Comparison of ENCODE assay signal across 8 cellular contexts in genomic region chr12:104695453-104696148, GRCh38.
DNase-seq lines count a peak whose midpoint lies in the region; ATAC-seq and TF ChIP-seq lines count a peak whose summit lies in the region.

No MANE protein-coding gene starts in this region.

- H3K27me3 ChIP-seq in adipocyte (replicated peaks; ENCODE audit: control insufficient read depth, insufficient read depth, low read length) = no peaks in the 10 kb centered on the region
- no peaks in the 10 kb centered on the region for H3K27me3 ChIP-seq in skeletal muscle satellite cell (ENCODE audit: control insufficient read depth, insufficient read depth, low read length)
- no peaks in the 10 kb centered on the region for H3K27me3 ChIP-seq in tibial nerve
- H3K27me3 ChIP-seq in PC-3 (ENCODE audit: low read length) = no peaks in the 10 kb centered on the region

- H3K79me2 ChIP-seq in PC-3 (ENCODE audit: low read length) = no peaks in the 10 kb centered on the region

- H4K20me1 ChIP-seq in PC-3 (ENCODE audit: low read length) = no peaks in the 10 kb centered on the region

- peak; percentile 54 for ATAC-seq in GM18868 (IDR thresholded peaks at IDR 0.05; ENCODE audit: unreplicated experiment)
- ATAC-seq in HG03432 (IDR thresholded peaks at IDR 0.05; ENCODE audit: unreplicated experiment) = peak; percentile 46
- ATAC-seq in PC-3 = no peak

- TF ChIP-seq EP300 in tibial nerve (IDR thresholded peaks at IDR 0.05) = no peak

- H3K27ac ChIP-seq in tibial nerve (no peak overlapping the region), PC-3 (ENCODE audit: low read length) (no peak overlapping the region)

- POLR2A ChIA-PET in PC-3 (lab: Charles Lee; ENCODE audit: unreplicated experiment) = no interaction called here

- peaks cover 59% of the 10 kb centered on the region for H3K4me1 ChIP-seq in adipocyte (ENCODE audit: control insufficient read depth, insufficient read depth, low read length)
- H3K4me1 ChIP-seq in skeletal muscle satellite cell (ENCODE audit: control insufficient read depth, insufficient read depth, low read length) = peaks cover 24% of the 10 kb centered on the region
- peaks cover 0 to 33% (median 4%) of the 10 kb centered on the region in 4 donors for H3K4me1 ChIP-seq in tibial nerve
- H3K4me1 ChIP-seq in PC-3 (ENCODE audit: insufficient read depth, low read length) = 0 out of 2 replicates have a peak, but pooled peaks cover 4% of the 10 kb centered on the region

- H3K36me3 ChIP-seq in adipocyte (ENCODE audit: control insufficient read depth, insufficient read depth, low read length, severe bottlenecking) = no peaks in the 10 kb centered on the region
- H3K36me3 ChIP-seq in skeletal muscle satellite cell (ENCODE audit: insufficient read depth, low read length) = no peaks in the 10 kb centered on the region
- H3K36me3 ChIP-seq in tibial nerve = no peaks in the 10 kb centered on the region
- peaks cover 4% of the 10 kb centered on the region; the same call in 1 of the 2 replicates for H3K36me3 ChIP-seq in PC-3 (ENCODE audit: low read depth, low read length)

- CTCF ChIA-PET in PC-3 (lab: Charles Lee) = no interaction called here

- H2AFZ ChIP-seq in PC-3 (ENCODE audit: low read length) = no peak overlapping the region

- H3F3A ChIP-seq in PC-3 (ENCODE audit: low read length, unreplicated experiment) = no peaks in the 10 kb centered on the region

- intact Hi-C loops in PC-3 (cut with micrococcal nuclease) = no loop called here

- TF ChIP-seq CTCF in tibial nerve (IDR thresholded peaks at IDR 0.05) (no peak), PC-3 (conservative IDR thresholded peaks at IDR 0.05; ENCODE audit: low read depth, low read length) (no peak)

- H3K9me3 ChIP-seq in adipocyte (ENCODE audit: control insufficient read depth, low read length) (no peaks in the 10 kb centered on the region), skeletal muscle satellite cell (replicated peaks; ENCODE audit: low read length) (no peaks in the 10 kb centered on the region), tibial nerve (no peaks in the 10 kb centered on the region), PC-3 (ENCODE audit: low read length) (no peaks in the 10 kb centered on the region)

- BruUV-seq in PC-3 (replicated peaks; lab: Mats Ljungman, UMichigan) = no TSS peak

- peak; percentile 61 for DNase-seq in T follicular helper cell (ENCODE audit: low read depth)
- peak; percentile 14 for DNase-seq in adipocyte (ENCODE audit: low read depth)
- no peak for DNase-seq in tibial nerve (ENCODE audit: low spot score in 2 of 2)
- DNase-seq in PC-3 = no peak
- DNase-seq in GF-D8 (lab: John Stamatoyannopoulos, UW) = no peak

- H3K9ac ChIP-seq in adipocyte (ENCODE audit: low read length) = peak overlapping the region; percentile 18
- H3K9ac ChIP-seq in skeletal muscle satellite cell (ENCODE audit: low read depth, low read length) = peak overlapping the region; percentile 29
- H3K9ac ChIP-seq in PC-3 (ENCODE audit: low read length) = no peak overlapping the region

- no peak overlapping the region for H3K4me3 ChIP-seq in adipocyte (ENCODE audit: low read length)
- H3K4me3 ChIP-seq in skeletal muscle satellite cell (ENCODE audit: low read length) = peak overlapping the region; percentile 26
- H3K4me3 ChIP-seq in tibial nerve = no peak overlapping the region
- no peak overlapping the region for H3K4me3 ChIP-seq in PC-3 (ENCODE audit: low read length)

- no peaks in the 10 kb centered on the region for H3K9me2 ChIP-seq in PC-3 (replicated peaks; ENCODE audit: low read length)

- H3K4me2 ChIP-seq in skeletal muscle satellite cell (ENCODE audit: low read length) = peak overlapping the region; percentile 66
- no peak overlapping the region for H3K4me2 ChIP-seq in PC-3 (ENCODE audit: low read length)

- TF ChIP-seq POLR2A in tibial nerve (IDR thresholded peaks at IDR 0.05) = no peak

- WGBS in tibial nerve, 2 donors = 17 to 21% methylated on average over 12 of the region's 12 CpGs

Comparison
In these comparisons a context has a peak if more than half of its experiments do, and no peak if none do; other contexts are left out.
1. DNase-seq: peak in T follicular helper cell (single experiment) and adipocyte (single experiment); none in tibial nerve (0 of 2), PC-3 (single experiment) and GF-D8 (single experiment).